Comparison of ENCODE assay signal across 27 cellular contexts in the genomic region with DNA sequence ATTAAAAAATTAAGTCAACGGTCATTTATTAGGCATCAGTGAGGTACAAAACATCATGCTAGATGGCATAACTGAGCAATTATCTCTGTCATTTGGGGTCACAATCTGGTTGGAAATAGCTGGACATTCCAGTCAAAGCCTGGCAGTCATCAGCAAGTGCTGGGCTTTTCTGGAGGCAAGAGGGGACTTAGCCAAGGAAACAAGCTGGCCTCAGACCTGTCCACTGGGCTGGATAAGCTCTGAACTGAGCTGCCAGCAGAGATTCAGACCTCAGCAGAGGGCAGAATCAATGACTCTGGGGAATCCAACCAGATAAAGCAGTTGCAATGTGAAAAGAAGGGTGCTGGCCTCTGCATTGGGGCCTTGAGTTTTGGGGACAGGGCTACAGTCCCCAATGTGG.
"Had no signal": no experiment of that assay in that cellular context is flagged by ENCODE, and none has a peak within 500 bp of the region (broad histone marks: within the 10 kb centered on the region; RNA-seq: fewer than 3 reads in every experiment).

No MANE protein-coding gene starts in this region.

- H3K27ac Mint-ChIP-seq: activated B cell treated with CpG ODN at 0.5 μM for 24 hours; activated T-helper 2 cell treated with anti-CD3 and anti-CD28 coated beads, Interferon-gamma antibody, Interleukin-2, Interleukin-4, amounts not matched to agents 10 μg/mL and 5 μg/mL and 100 μg/mL, durations not matched to agents 14 hours and 24 hours and 36 hours; nephron progenitor cell; progenitor cell of endocrine pancreas had no signal

- H3K4me1 Mint-ChIP-seq: activated B cell treated with CpG ODN at 0.5 μM for 24 hours had no signal

- H3K4me3 Mint-ChIP-seq: activated B cell treated with CpG ODN at 0.5 μM for 24 hours; activated naive CD8-positive, alpha-beta T cell; activated T-cell treated with anti-CD3 and anti-CD28 coated beads, Interleukin-2, amount 50 U/mL, for 4 hours; immature natural killer cell; nephron progenitor cell had no signal

- H3K9me3 ChIP-seq: body of pancreas, esophagus muscularis mucosa, lower lobe of right lung, mucosa of descending colon, ovary, suprapubic skin, tibial artery, upper lobe of right lung had no signal

- H3K36me3 ChIP-seq: lower lobe of right lung, ovary, suprapubic skin, upper lobe of right lung had no signal

- H3K4me3 ChIP-seq: body of pancreas, esophagus muscularis mucosa, heart left ventricle, lower lobe of right lung, mucosa of descending colon, ovary, smooth muscle cell, suprapubic skin, tibial artery, upper lobe of right lung had no signal

- H3K27ac ChIP-seq: body of pancreas, esophagus muscularis mucosa, foreskin keratinocyte, heart left ventricle, lower lobe of right lung, ovary, suprapubic skin, tibial artery, upper lobe of right lung had no signal

- H3K27me3 Mint-ChIP-seq: activated B cell treated with CpG ODN at 0.5 μM for 24 hours; activated naive CD8-positive, alpha-beta T cell; progenitor cell of endocrine pancreas had no signal

- H3K4me1 ChIP-seq: foreskin keratinocyte, heart left ventricle, lower lobe of right lung, suprapubic skin, tibial artery, upper lobe of right lung had no signal

- DNase-seq: activated B cell treated with CpG ODN at 0.5 μM for 24 hours; activated CD4-positive, alpha-beta T cell treated with anti-CD3 and anti-CD28 coated beads, Interleukin-2, amount 50 U/mL, for 1 hour; activated T-cell treated with anti-CD3 and anti-CD28 coated beads, Interleukin-2, amount 50 U/mL, for 4 hours; aorta; body of pancreas; foreskin keratinocyte; heart left ventricle; immature natural killer cell; lower lobe of right lung; mesendoderm; mucosa of descending colon; nephron progenitor cell; ovary; SK-N-SH; stimulated activated CD4-positive, alpha-beta T cell treated with anti-CD3 and anti-CD28 coated beads, Interleukin-1b, Interleukin-23, amount 100 ng/mL, for 48 hours; stimulated activated naive CD4-positive, alpha-beta T cell; SW 1271; T-helper 2 cell; tibial artery; upper lobe of right lung had no signal

- H3K9me3 Mint-ChIP-seq: activated T-cell treated with anti-CD3 and anti-CD28 coated beads, Interleukin-2, amount 50 U/mL, for 4 hours; activated T-helper 2 cell treated with anti-CD3 and anti-CD28 coated beads, Interferon-gamma antibody, Interleukin-2, Interleukin-4, amounts not matched to agents 10 μg/mL and 5 μg/mL and 100 μg/mL, durations not matched to agents 14 hours and 24 hours and 36 hours had no signal

- ATAC-seq: activated T-cell treated with anti-CD3 and anti-CD28 coated beads, Interleukin-2, amount 50 U/mL, for 4 hours; body of pancreas; foreskin keratinocyte; heart left ventricle; lower lobe of right lung; mucosa of descending colon; sciatic nerve; upper lobe of right lung had no signal

- H3K27me3 ChIP-seq: body of pancreas, esophagus muscularis mucosa, foreskin keratinocyte, heart left ventricle, ovary, suprapubic skin, tibial artery, upper lobe of right lung had no signal
